9 cellular contexts compared by ENCODE assay signal in genomic region chr9:33202552-33203300, GRCh38. TPM values are rescaled to one million over a fixed set of nuclear protein-coding genes. Genes with fewer than 3 reads are reported as not detected.
A peak's percentile ranks its signal among the peaks of the same experiment; 100 is the strongest.
DNase-seq lines count a peak whose midpoint lies in the region; ATAC-seq, FAIRE-seq and TF ChIP-seq lines count a peak whose summit lies in the region.
"Had no signal": no experiment of that assay in that cellular context is flagged by ENCODE, and none has a peak within 500 bp of the region (broad histone marks: within the 10 kb centered on the region; RNA-seq: fewer than 3 reads in every experiment).

No MANE protein-coding gene starts in this region.

- no peaks in the 10 kb centered on the region for H3K27me3 ChIP-seq in CD8-positive, alpha-beta T cell (ENCODE audit: insufficient read depth, low read length)
- H3K27me3 ChIP-seq in lower lobe of right lung (ENCODE audit: low read depth) = no peaks in the 10 kb centered on the region
- H3K27me3 ChIP-seq: dorsolateral prefrontal cortex had no signal

- POLR2A ChIA-PET in CD8-positive, alpha-beta T cell (lab: Charles Lee) = interaction anchor here (0.9 kb wide), 1 partner anchor 10 kb away, joined by 3 read pairs; no protein-coding TSS in a partner anchor

- no peaks in the 10 kb centered on the region for H3K36me3 Mint-ChIP-seq in CD8-positive, alpha-beta T cell
- H3K36me3 Mint-ChIP-seq in activated T-cell treated with anti-CD3 and anti-CD28 coated beads, Interleukin-2, amount 50 U/mL, for 4 hours (ENCODE audit: insufficient read depth) = no peaks in the 10 kb centered on the region

- H3K4me1 ChIP-seq in CD8-positive, alpha-beta T cell (ENCODE audit: insufficient read depth, low read length) = no peaks in the 10 kb centered on the region
- H3K4me1 ChIP-seq in lower lobe of right lung = peaks cover 8% of the 10 kb centered on the region

- H3K9me3 Mint-ChIP-seq in CD8-positive, alpha-beta T cell = no peaks in the 10 kb centered on the region
- H3K9me3 Mint-ChIP-seq in activated T-cell treated with anti-CD3 and anti-CD28 coated beads, Interleukin-2, amount 50 U/mL, for 4 hours = no peaks in the 10 kb centered on the region

- ATAC-seq in CD8-positive, alpha-beta T cell = peak; percentile 73
- ATAC-seq in GM19452 (IDR thresholded peaks at IDR 0.05; ENCODE audit: unreplicated experiment) (peak; percentile 100), HG03342 (IDR thresholded peaks at IDR 0.05; ENCODE audit: unreplicated experiment) (peak; percentile 100), lower lobe of right lung (peak; percentile 76 to 87)
- ATAC-seq in activated T-cell treated with anti-CD3 and anti-CD28 coated beads, Interleukin-2, amount 50 U/mL, for 4 hours = peak; percentile 58 to 67

- H3K36me3 ChIP-seq in CD8-positive, alpha-beta T cell (ENCODE audit: insufficient read depth, low read length) = no peaks in the 10 kb centered on the region
- no peaks in the 10 kb centered on the region for H3K36me3 ChIP-seq in lower lobe of right lung

- no peaks in the 10 kb centered on the region for H3K9me3 ChIP-seq in CD8-positive, alpha-beta T cell (ENCODE audit: low read length)
- H3K9me3 ChIP-seq in lower lobe of right lung = no peaks in the 10 kb centered on the region

- H3K27ac Mint-ChIP-seq in CD8-positive, alpha-beta T cell = no peak overlapping the region

- H3K4me1 Mint-ChIP-seq in CD8-positive, alpha-beta T cell (ENCODE audit: low read depth) = peaks cover 11% of the 10 kb centered on the region
- H3K4me1 Mint-ChIP-seq in activated T-cell treated with anti-CD3 and anti-CD28 coated beads, Interleukin-2, amount 50 U/mL, for 4 hours (ENCODE audit: low read depth) = peaks cover 8% of the 10 kb centered on the region

- no peaks in the 10 kb centered on the region for H3K27me3 Mint-ChIP-seq in CD8-positive, alpha-beta T cell (ENCODE audit: low read depth)
- peaks cover 5% of the 10 kb centered on the region for H3K27me3 Mint-ChIP-seq in activated T-cell treated with anti-CD3 and anti-CD28 coated beads, Interleukin-2, amount 50 U/mL, for 4 hours (ENCODE audit: low read depth)

- intact Hi-C loops in CD8-positive, alpha-beta T cell (cut with DNase I, micrococcal nuclease) = no loop called here
- intact Hi-C loops in lower lobe of right lung (cut with DNase I) = no loop called here

- no peak overlapping the region for H3K27ac ChIP-seq in CD8-positive, alpha-beta T cell (ENCODE audit: low read depth, low read length)
- H3K27ac ChIP-seq in lower lobe of right lung = no peak overlapping the region
- H3K27ac ChIP-seq: dorsolateral prefrontal cortex had no signal

- no peak for FAIRE-seq in D721Med (lab: Jason Lieb, UNC)

- CTCF ChIA-PET in CD8-positive, alpha-beta T cell (lab: Charles Lee) = interaction anchor here (1.0 kb wide), 1 partner anchor 14 kb away, joined by 3 read pairs; no protein-coding TSS in a partner anchor

- peak overlapping the region; percentile 10 for H3K4me3 Mint-ChIP-seq in CD8-positive, alpha-beta T cell
- H3K4me3 Mint-ChIP-seq in activated T-cell treated with anti-CD3 and anti-CD28 coated beads, Interleukin-2, amount 50 U/mL, for 4 hours = no peak overlapping the region

- no peak for TF ChIP-seq CTCF in CD8-positive, alpha-beta T cell (IDR thresholded peaks at IDR 0.05)
- no peak for TF ChIP-seq CTCF in lower lobe of right lung (IDR thresholded peaks at IDR 0.05)
- no peak for TF ChIP-seq CTCF in D721Med (IDR thresholded peaks at IDR 0.05; ENCODE audit: insufficient read depth, missing control alignments)

- peak in 5 of 7 experiments; percentile 3 to 49 (median 26) for DNase-seq in CD8-positive, alpha-beta T cell
- no peak for DNase-seq in activated T-cell treated with anti-CD3 and anti-CD28 coated beads, Interleukin-2, amount 50 U/mL, for 4 hours
- DNase-seq in lower lobe of right lung (no peak), mesenteric fat pad (ENCODE audit: low spot score) (no peak), D721Med (ENCODE audit: insufficient read length, low spot score) (no peak)
- DNase-seq in activated effector memory CD4-positive, alpha-beta T cell treated with anti-CD3 and anti-CD28 coated beads, Interleukin-2, amount 50 U/mL, for 16 hours = no peak

- no peak overlapping the region for H3K4me3 ChIP-seq in CD8-positive, alpha-beta T cell (ENCODE audit: low read depth, low read length)
- no peak overlapping the region for H3K4me3 ChIP-seq in lower lobe of right lung
- H3K4me3 ChIP-seq: dorsolateral prefrontal cortex had no signal

RNA-seq across cellular contexts. Expression of gene B4GALT1, which starts 35.6 kb away (rescaled TPM):
- 100 to 1,000 TPM; 139 to 140 TPM for total RNA-seq in CD8-positive, alpha-beta T cell
- 10 to 100 TPM; 30.2 to 43.4 (median 32.0) TPM for total RNA-seq in activated T-cell treated with anti-CD3 and anti-CD28 coated beads, Interleukin-2, amount 50 U/mL, for 4 hours
- total RNA-seq in lower lobe of right lung = 72.0 TPM
- total RNA-seq in mesenteric fat pad = 115 TPM

RNA-seq across cellular contexts. Expression of gene SPINK4, which starts 37.2 kb away (rescaled TPM):
- not detected for total RNA-seq in CD8-positive, alpha-beta T cell
- total RNA-seq in activated T-cell treated with anti-CD3 and anti-CD28 coated beads, Interleukin-2, amount 50 U/mL, for 4 hours = not detected
- total RNA-seq in lower lobe of right lung = not detected
- not detected for total RNA-seq in mesenteric fat pad
- total RNA-seq: dorsolateral prefrontal cortex had no signal

Comparison
In these comparisons a context has a peak if more than half of its experiments do, and no peak if none do; other contexts are left out.
1. DNase-seq: peak in CD8-positive, alpha-beta T cell (5 of 7); none in activated T-cell treated with anti-CD3 and anti-CD28 coated beads, Interleukin-2, amount 50 U/mL, for 4 hours (single experiment), lower lobe of right lung (single experiment), activated effector memory CD4-positive, alpha-beta T cell treated with anti-CD3 and anti-CD28 coated beads, Interleukin-2, amount 50 U/mL, for 16 hours (single experiment), mesenteric fat pad (single experiment) and D721Med (single experiment).
2. Peak in every context shown above with its lines, with median percentiles within 50 percentile points of each other: ATAC-seq.